Comparison of ENCODE assay signal across 22 cellular contexts in the genomic region with DNA sequence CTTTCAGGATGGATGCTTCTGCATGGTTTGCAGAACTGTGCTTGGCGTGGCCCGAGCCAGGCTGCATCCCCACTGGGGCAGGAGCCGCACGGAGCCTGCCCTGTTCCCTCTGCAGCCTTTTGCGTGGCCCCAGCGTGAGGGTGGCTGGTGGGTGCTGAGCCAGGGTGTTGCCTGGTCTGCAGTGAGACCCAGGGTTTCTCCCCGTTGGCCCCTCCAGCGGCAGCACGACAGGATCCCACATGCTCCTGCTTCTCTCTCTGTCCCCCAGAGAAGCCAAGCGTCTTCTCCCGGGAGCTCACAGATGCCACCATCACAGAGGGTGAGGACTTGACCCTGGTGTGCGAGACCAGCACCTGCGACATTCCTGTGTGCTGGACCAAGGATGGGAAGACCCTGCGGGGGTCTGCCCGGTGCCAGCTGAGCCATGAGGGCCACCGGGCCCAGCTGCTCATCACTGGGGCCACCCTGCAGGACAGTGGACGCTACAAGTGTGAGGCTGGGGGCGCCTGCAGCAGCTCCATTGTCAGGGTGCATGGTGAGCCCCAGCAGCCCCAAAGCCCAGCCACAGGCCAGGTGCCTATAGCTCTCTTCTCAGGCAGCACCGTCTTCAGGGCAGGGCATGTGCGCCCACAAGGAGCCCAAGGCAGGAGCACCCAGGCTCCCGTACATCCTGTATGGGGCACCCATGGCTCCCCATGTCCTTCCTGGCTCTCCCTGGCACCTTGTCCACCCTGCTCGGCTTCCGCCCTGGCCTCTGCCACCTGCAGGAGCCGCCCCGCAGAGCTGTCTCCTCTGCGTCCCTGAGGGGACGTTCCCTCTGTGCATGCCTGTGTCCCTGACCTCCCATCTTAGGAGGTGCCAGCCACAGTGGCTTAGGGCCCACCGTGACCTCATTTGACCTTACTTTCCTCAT.
DNase-seq lines count a peak whose midpoint lies in the region; ATAC-seq and TF ChIP-seq lines count a peak whose summit lies in the region.
"Had no signal": no experiment of that assay in that cellular context is flagged by ENCODE, and none has a peak within 500 bp of the region (broad histone marks: within the 10 kb centered on the region; RNA-seq: fewer than 3 reads in every experiment).

No MANE protein-coding gene starts in this region.

- H3K4me1 Mint-ChIP-seq in CD14-positive monocyte (no peaks in the 10 kb centered on the region), WTC11 (no peaks in the 10 kb centered on the region)
- no peaks in the 10 kb centered on the region for H3K4me1 Mint-ChIP-seq in activated T-helper 2 cell treated with anti-CD3 and anti-CD28 coated beads, Interferon-gamma antibody, Interleukin-2, Interleukin-4, amounts not matched to agents 10 μg/mL and 5 μg/mL and 100 μg/mL, durations not matched to agents 14 hours and 24 hours and 36 hours (ENCODE audit: low read depth)
- H3K4me1 Mint-ChIP-seq: mesothelial cell of epicardium; naive B cell; stimulated activated memory B cell treated with anti-CD40 and anti-IgM and Interleukin-4, amounts not matched to agents 10 μg/mL and 1 μg/mL and 100 μg/mL, for 72 hours had no signal

- H3K27me3 ChIP-seq in ovary, result no peaks in the 10 kb centered on the region
- H3K27me3 ChIP-seq: BLaER1 had no signal

- 90 to 94% (median 94%) methylated on average over 22 to 28 of the region's 28 CpGs for WGBS in ovary, 3 donors

- no peak overlapping the region for H3K27ac ChIP-seq in ovary
- H3K27ac ChIP-seq: BLaER1, SK-N-MC had no signal

- ATAC-seq in WTC11, result no peak
- no peak for ATAC-seq in left cardiac atrium
- ATAC-seq in GM21367 (IDR thresholded peaks at IDR 0.05; ENCODE audit: unreplicated experiment), result no peak
- ATAC-seq in HG03378 (IDR thresholded peaks at IDR 0.05; ENCODE audit: unreplicated experiment), result no peak
- ATAC-seq: K562; stimulated activated memory B cell treated with anti-CD40 and anti-IgM and Interleukin-4, amounts not matched to agents 10 μg/mL and 1 μg/mL and 100 μg/mL, for 72 hours had no signal

- H3K9me3 ChIP-seq in ovary, result no peaks in the 10 kb centered on the region
- H3K9me3 ChIP-seq: BLaER1 had no signal

- TF ChIP-seq CTCF in CD14-positive monocyte (IDR thresholded peaks at IDR 0.05) (no peak), WTC11 (IDR thresholded peaks at IDR 0.05) (no peak), ovary (IDR thresholded peaks at IDR 0.05) (no peak)

- H3K9me3 Mint-ChIP-seq in CD14-positive monocyte, result peaks cover 0 to 3% (median 0%) of the 10 kb centered on the region in 7 donors
- H3K9me3 Mint-ChIP-seq in WTC11, result no peaks in the 10 kb centered on the region
- H3K9me3 Mint-ChIP-seq in activated T-helper 2 cell treated with anti-CD3 and anti-CD28 coated beads, Interferon-gamma antibody, Interleukin-2, Interleukin-4, amounts not matched to agents 10 μg/mL and 5 μg/mL and 100 μg/mL, durations not matched to agents 14 hours and 24 hours and 36 hours, result no peaks in the 10 kb centered on the region
- H3K9me3 Mint-ChIP-seq: mesothelial cell of epicardium; naive B cell; stimulated activated memory B cell treated with anti-CD40 and anti-IgM and Interleukin-4, amounts not matched to agents 10 μg/mL and 1 μg/mL and 100 μg/mL, for 72 hours; type B pancreatic cell had no signal

- DNase-seq in CD14-positive monocyte (ENCODE audit: low spot score) (peak; percentile 33), WTC11 (ENCODE audit: low spot score) (peak; percentile 8), left cardiac atrium (peak; percentile 8), ovary (peak in 4 of 5 donors; percentile 6 to 23 (median 12)), RKO (ENCODE audit: low spot score) (no peak)
- DNase-seq in activated T-helper 2 cell treated with anti-CD3 and anti-CD28 coated beads, Interferon-gamma antibody, Interleukin-2, Interleukin-4, amounts not matched to agents 10 μg/mL and 5 μg/mL and 100 μg/mL, durations not matched to agents 14 hours and 24 hours and 36 hours (ENCODE audit: low spot score), result no peak
- DNase-seq: caudate nucleus, foreskin melanocyte, naive B cell, NCI-H1092 treated with DMSO at 0.1 percent for 48 hours, NCI-H1694 treated with DMSO at 0.1 percent for 48 hours, nucleus accumbens, RPMI8226 had no signal

- no peak for TF ChIP-seq POLR2A in ovary (IDR thresholded peaks at IDR 0.05)

- no peak overlapping the region for H3K4me3 Mint-ChIP-seq in CD14-positive monocyte
- no peak overlapping the region for H3K4me3 Mint-ChIP-seq in WTC11
- no peak overlapping the region for H3K4me3 Mint-ChIP-seq in activated T-helper 2 cell treated with anti-CD3 and anti-CD28 coated beads, Interferon-gamma antibody, Interleukin-2, Interleukin-4, amounts not matched to agents 10 μg/mL and 5 μg/mL and 100 μg/mL, durations not matched to agents 14 hours and 24 hours and 36 hours (ENCODE audit: low read depth)
- H3K4me3 Mint-ChIP-seq: activated naive CD8-positive, alpha-beta T cell; mesothelial cell of epicardium; stimulated activated memory B cell treated with anti-CD40 and anti-IgM and Interleukin-4, amounts not matched to agents 10 μg/mL and 1 μg/mL and 100 μg/mL, for 72 hours; type B pancreatic cell had no signal

- POLR2A ChIA-PET in WTC11 (lab: Charles Lee), result no interaction called here

- intact Hi-C loops in CD14-positive monocyte (cut with micrococcal nuclease) (no loop called here), left cardiac atrium (cut with DNase I) (no loop called here), ovary (cut with DNase I) (no loop called here)
- intact Hi-C loops in activated T-helper 2 cell treated with anti-CD3 and anti-CD28 coated beads, Interferon-gamma antibody, Interleukin-2, Interleukin-4, amounts not matched to agents 10 μg/mL and 5 μg/mL and 100 μg/mL, durations not matched to agents 14 hours and 24 hours and 36 hours (cut with micrococcal nuclease), result no loop called here

- H3K27ac Mint-ChIP-seq in CD14-positive monocyte, result no peak overlapping the region
- no peak overlapping the region for H3K27ac Mint-ChIP-seq in WTC11
- H3K27ac Mint-ChIP-seq in activated T-helper 2 cell treated with anti-CD3 and anti-CD28 coated beads, Interferon-gamma antibody, Interleukin-2, Interleukin-4, amounts not matched to agents 10 μg/mL and 5 μg/mL and 100 μg/mL, durations not matched to agents 14 hours and 24 hours and 36 hours, result no peak overlapping the region
- H3K27ac Mint-ChIP-seq: activated naive CD8-positive, alpha-beta T cell; mesothelial cell of epicardium; stimulated activated memory B cell treated with anti-CD40 and anti-IgM and Interleukin-4, amounts not matched to agents 10 μg/mL and 1 μg/mL and 100 μg/mL, for 72 hours; type B pancreatic cell had no signal

- H3K4me1 ChIP-seq in ovary (ENCODE audit: insufficient read depth), result no peaks in the 10 kb centered on the region
- H3K4me1 ChIP-seq: BLaER1 had no signal

- no peak overlapping the region for H3K4me3 ChIP-seq in ovary
- H3K4me3 ChIP-seq: BLaER1, K562, SK-N-MC had no signal

- no peak for TF ChIP-seq EP300 in ovary (IDR thresholded peaks at IDR 0.05)

- H3K36me3 ChIP-seq in ovary, result no peaks in the 10 kb centered on the region

- H3K27me3 Mint-ChIP-seq in CD14-positive monocyte (ENCODE audit: low read depth in 3 of 3) (peaks cover 0 to 2% (median 0%) of the 10 kb centered on the region in 3 donors), WTC11 (ENCODE audit: low read depth) (no peaks in the 10 kb centered on the region)
- no peaks in the 10 kb centered on the region for H3K27me3 Mint-ChIP-seq in activated T-helper 2 cell treated with anti-CD3 and anti-CD28 coated beads, Interferon-gamma antibody, Interleukin-2, Interleukin-4, amounts not matched to agents 10 μg/mL and 5 μg/mL and 100 μg/mL, durations not matched to agents 14 hours and 24 hours and 36 hours (ENCODE audit: low read depth)
- H3K27me3 Mint-ChIP-seq: activated naive CD8-positive, alpha-beta T cell; naive B cell; stimulated activated memory B cell treated with anti-CD40 and anti-IgM and Interleukin-4, amounts not matched to agents 10 μg/mL and 1 μg/mL and 100 μg/mL, for 72 hours; type B pancreatic cell had no signal

- CTCF ChIA-PET in WTC11 (lab: Charles Lee), result interaction anchor here (1.4 kb wide), 1 partner anchor 22 kb away, joined by 3 read pairs; no protein-coding TSS in a partner anchor

- H3K36me3 Mint-ChIP-seq in CD14-positive monocyte (no peaks in the 10 kb centered on the region), WTC11 (peaks cover 22% of the 10 kb centered on the region)
- H3K36me3 Mint-ChIP-seq in activated T-helper 2 cell treated with anti-CD3 and anti-CD28 coated beads, Interferon-gamma antibody, Interleukin-2, Interleukin-4, amounts not matched to agents 10 μg/mL and 5 μg/mL and 100 μg/mL, durations not matched to agents 14 hours and 24 hours and 36 hours (ENCODE audit: low read depth), result no peaks in the 10 kb centered on the region
- H3K36me3 Mint-ChIP-seq: stimulated activated memory B cell treated with anti-CD40 and anti-IgM and Interleukin-4, amounts not matched to agents 10 μg/mL and 1 μg/mL and 100 μg/mL, for 72 hours had no signal

TF ChIP-seq in WTC11, 78 proteins besides CTCF, POLR2A, EP300 and RAD21:
- TF ChIP-seq NR2C2 (CRISPR knock-in tag; IDR thresholded peaks at IDR 0.05) (no peak), ZNF219 (CRISPR knock-in tag; IDR thresholded peaks at IDR 0.05; ENCODE audit: borderline replicate concordance) (no peak), TEAD1 (CRISPR knock-in tag; IDR thresholded peaks at IDR 0.05) (no peak)
- TF ChIP-seq, protein P1, sequence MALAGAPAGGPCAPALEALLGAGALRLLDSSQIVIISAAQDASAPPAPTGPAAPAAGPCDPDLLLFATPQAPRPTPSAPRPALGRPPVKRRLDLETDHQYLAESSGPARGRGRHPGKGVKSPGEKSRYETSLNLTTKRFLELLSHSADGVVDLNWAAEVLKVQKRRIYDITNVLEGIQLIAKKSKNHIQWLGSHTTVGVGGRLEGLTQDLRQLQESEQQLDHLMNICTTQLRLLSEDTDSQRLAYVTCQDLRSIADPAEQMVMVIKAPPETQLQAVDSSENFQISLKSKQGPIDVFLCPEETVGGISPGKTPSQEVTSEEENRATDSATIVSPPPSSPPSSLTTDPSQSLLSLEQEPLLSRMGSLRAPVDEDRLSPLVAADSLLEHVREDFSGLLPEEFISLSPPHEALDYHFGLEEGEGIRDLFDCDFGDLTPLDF (CRISPR knock-in tag; IDR thresholded peaks at IDR 0.05), result no peak
- TF ChIP-seq, protein P2, sequence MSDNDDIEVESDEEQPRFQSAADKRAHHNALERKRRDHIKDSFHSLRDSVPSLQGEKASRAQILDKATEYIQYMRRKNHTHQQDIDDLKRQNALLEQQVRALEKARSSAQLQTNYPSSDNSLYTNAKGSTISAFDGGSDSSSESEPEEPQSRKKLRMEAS (CRISPR knock-in tag; IDR thresholded peaks at IDR 0.05), result no peak

Comparison
In these comparisons a context has a peak if more than half of its experiments do, and no peak if none do; other contexts are left out.
1. DNase-seq: peak in CD14-positive monocyte (single experiment), WTC11 (single experiment), left cardiac atrium (single experiment) and ovary (4 of 5); none in activated T-helper 2 cell treated with anti-CD3 and anti-CD28 coated beads, Interferon-gamma antibody, Interleukin-2, Interleukin-4, amounts not matched to agents 10 μg/mL and 5 μg/mL and 100 μg/mL, durations not matched to agents 14 hours and 24 hours and 36 hours (single experiment) and RKO (single experiment).